ENCODE assay signal across 1 cellular context in genomic region chr7:96233084-96233483, GRCh38.
TF ChIP-seq lines count a peak whose summit lies in the region.

No MANE protein-coding gene starts in this region.

TF ChIP-seq in HCT116, 20 proteins besides CTCF, POLR2A, EP300 and RAD21 (continued from another document):
- no peak for TF ChIP-seq TCF7L2 (IDR thresholded peaks at IDR 0.05; ENCODE audit: borderline replicate concordance, extremely low read depth, insufficient read depth, insufficient read length)
- TF ChIP-seq CEBPB (IDR thresholded peaks at IDR 0.05; ENCODE audit: low read depth): no peak
- TF ChIP-seq POLR2AphosphoS5 (IDR thresholded peaks at IDR 0.05; ENCODE audit: low read depth, low read length): no peak
- TF ChIP-seq ATF3 (IDR thresholded peaks at IDR 0.05): no peak
